ENCODE assay signal across 8 cellular contexts in the genomic region with DNA sequence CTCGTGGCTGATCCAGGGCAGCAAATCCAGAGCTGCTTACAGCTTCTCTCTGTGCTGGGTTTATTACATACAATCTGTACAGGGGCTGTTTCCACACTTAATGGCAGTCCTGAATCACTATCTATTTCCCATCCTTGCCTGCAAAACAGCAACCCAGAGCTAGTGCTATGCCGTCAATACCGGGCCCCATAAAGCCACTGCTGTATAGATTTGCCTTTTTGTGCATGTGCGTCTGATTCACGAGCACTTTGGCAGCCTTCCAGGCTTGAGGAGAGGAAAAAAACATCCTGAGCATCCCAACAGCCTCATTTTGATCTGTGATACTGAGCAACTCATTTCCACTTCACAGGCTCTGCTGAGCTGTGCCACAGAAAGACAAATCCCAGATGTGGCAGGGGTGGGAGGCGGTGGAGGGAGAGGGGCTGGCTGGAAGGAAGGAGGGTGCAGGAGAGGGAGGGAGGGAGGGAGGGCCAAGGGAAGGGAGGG.
DNase-seq lines count a peak whose midpoint lies in the region; ATAC-seq, FAIRE-seq and TF ChIP-seq lines count a peak whose summit lies in the region.

No MANE protein-coding gene starts in this region.

- H3K4me3 ChIP-seq in BLaER1 (no peak overlapping the region), cardiac fibroblast (replicated peaks in 1 of 2; ENCODE audit: low read depth in 2 of 2, low read length in 2 of 2) (no peak overlapping the region), Karpas-422 (ENCODE audit: low read length) (no peak overlapping the region)

- H4K20me1 ChIP-seq in BLaER1 (no peaks in the 10 kb centered on the region), Karpas-422 (ENCODE audit: insufficient read depth, low read depth, low read length) (no peaks in the 10 kb centered on the region)

- H3K27ac ChIP-seq in BLaER1 = peak overlapping the region; percentile 97
- H3K27ac ChIP-seq in Karpas-422 (ENCODE audit: low read length) = no peak overlapping the region

- H3K36me3 ChIP-seq in BLaER1 (no peaks in the 10 kb centered on the region), Karpas-422 (ENCODE audit: insufficient read depth, low read length) (no peaks in the 10 kb centered on the region)

- H3K79me2 ChIP-seq in Karpas-422 (ENCODE audit: low read length) = no peaks in the 10 kb centered on the region

- H3K4me2 ChIP-seq in BLaER1 (peak overlapping the region; percentile 96), Karpas-422 (ENCODE audit: low read depth, low read length, poor library complexity, severe bottlenecking) (no peak overlapping the region)

- intact Hi-C loops in left colon (cut with DNase I, micrococcal nuclease) = no loop called here

- H3K9ac ChIP-seq in BLaER1 (peak overlapping the region; percentile 70), Karpas-422 (ENCODE audit: low read length) (no peak overlapping the region)

- no peaks in the 10 kb centered on the region for H3K9me2 ChIP-seq in Karpas-422 (replicated peaks; ENCODE audit: insufficient read depth, low read length)

- peak; percentile 49 for ATAC-seq in left colon

- no peak for TF ChIP-seq POLR2A in GM12892 (IDR thresholded peaks at IDR 0.05; ENCODE audit: low read depth, low read length)

- H3K9me3 ChIP-seq in BLaER1 (no peaks in the 10 kb centered on the region), Karpas-422 (ENCODE audit: low read length) (no peaks in the 10 kb centered on the region)

- DNase-seq in M059J (ENCODE audit: low read depth) = peak; percentile 88
- peak; percentile 21 for DNase-seq in T follicular helper cell (ENCODE audit: low read depth)
- peak; percentile 96 to 99 for DNase-seq in cardiac fibroblast (ENCODE audit: low read depth in 2 of 2)
- peak; percentile 76 to 79 for DNase-seq in left colon
- peak; percentile 36 for DNase-seq in stimulated activated CD4-positive, alpha-beta T cell treated with anti-CD3 and anti-CD28 coated beads, Interleukin-2, amount 100 ng/mL, for 4 hours (ENCODE audit: low read depth)
- no peak for DNase-seq in GM12892 (ENCODE audit: insufficient read length)
- DNase-seq in Karpas-422 = no peak

- no peak overlapping the region for H2AFZ ChIP-seq in Karpas-422 (ENCODE audit: low read length)

- H3K4me1 ChIP-seq in BLaER1 (peaks cover 95% of the 10 kb centered on the region), Karpas-422 (ENCODE audit: low read length) (no peaks in the 10 kb centered on the region)

- FAIRE-seq in GM12892 (lab: Jason Lieb, UNC) = no peak

- no peak for TF ChIP-seq CTCF in cardiac fibroblast (IDR thresholded peaks at IDR 0.05; ENCODE audit: low read depth, low read length)

- H3K27me3 ChIP-seq in BLaER1 (no peaks in the 10 kb centered on the region), Karpas-422 (ENCODE audit: low read length) (no peaks in the 10 kb centered on the region)

Comparison
In these comparisons a context has a peak if more than half of its experiments do, and no peak if none do; other contexts are left out.
1. DNase-seq: peak in M059J (single experiment), T follicular helper cell (single experiment), cardiac fibroblast (2 of 2), left colon (2 of 2) and stimulated activated CD4-positive, alpha-beta T cell treated with anti-CD3 and anti-CD28 coated beads, Interleukin-2, amount 100 ng/mL, for 4 hours (single experiment); none in GM12892 (single experiment) and Karpas-422 (single experiment).